In genomic region chr12:112906712-112907414, GRCh38 we compare ENCODE assay signal across 1 cellular context.
TF ChIP-seq lines count a peak whose summit lies in the region.

TSS of gene OAS1 (plus strand) at chr12:112906962. CDS start at chr12:112907040, 78 bp downstream.

TF ChIP-seq in GM12878, 131 proteins besides CTCF, POLR2A, EP300 and RAD21 (continued from another document and continues in another):
- TF ChIP-seq ZNF687 (IDR thresholded peaks at IDR 0.05) (0 out of 2 replicates have a peak, but pooled peaks have one; percentile 46), RBBP5 (conservative IDR thresholded peaks at IDR 0.05) (no peak), DPF2 (IDR thresholded peaks at IDR 0.05) (no peak), MLLT1 (IDR thresholded peaks at IDR 0.05) (peak; percentile 69; the same call in 1 of the 2 replicates), SP1 (IDR thresholded peaks at IDR 0.05; ENCODE audit: low read depth, low read length) (no peak), JUND (IDR thresholded peaks at IDR 0.05; ENCODE audit: low read depth, low read length) (no peak), WRNIP1 (IDR thresholded peaks at IDR 0.05; ENCODE audit: borderline replicate concordance, low read depth, low read length) (0 out of 2 replicates have a peak, but pooled peaks have one; percentile 68), SMAD1 (IDR thresholded peaks at IDR 0.05; ENCODE audit: low read depth, partially characterized antibody) (peak; percentile 65), GATAD2B (conservative IDR thresholded peaks at IDR 0.05; ENCODE audit: low read depth) (0 out of 2 replicates have a peak, but pooled peaks have one; percentile 33), MYC (IDR thresholded peaks at IDR 0.05; ENCODE audit: insufficient read depth, insufficient read length, insufficient replicate concordance, low read length, severe bottlenecking) (no peak), STAT1 (conservative IDR thresholded peaks at IDR 0.05) (0 out of 2 replicates have a peak, but pooled peaks have one; percentile 74), POLR2AphosphoS2 (IDR thresholded peaks at IDR 0.05; ENCODE audit: low read depth, low read length) (peak; percentile 73; the same call in 1 of the 2 replicates), RAD51 (IDR thresholded peaks at IDR 0.05) (no peak), HDGF (IDR thresholded peaks at IDR 0.05) (no peak; the same call in 1 of the 2 replicates), LARP7 (IDR thresholded peaks at IDR 0.05) (no peak), ZBTB11 (CRISPR knock-in tag; IDR thresholded peaks at IDR 0.05) (no peak), YBX1 (IDR thresholded peaks at IDR 0.05) (0 out of 2 replicates have a peak, but pooled peaks have one; percentile 32), BCLAF1 (IDR thresholded peaks at IDR 0.05) (no peak), ETV6 (conservative IDR thresholded peaks at IDR 0.05 in 1 of 2, IDR thresholded peaks at IDR 0.05 in 1 of 2; ENCODE audit: borderline replicate concordance in 1 of 2, low read depth in 1 of 2) (no peak; a peak in 1 of 4 replicates), HSF1 (IDR thresholded peaks at IDR 0.05; ENCODE audit: low read depth, low read length) (no peak), ATF2 (IDR thresholded peaks at IDR 0.05; ENCODE audit: low read length) (no peak), RB1 (IDR thresholded peaks at IDR 0.05; ENCODE audit: borderline replicate concordance) (0 out of 2 replicates have a peak, but pooled peaks have one; percentile 36), BRCA1 (IDR thresholded peaks at IDR 0.05; ENCODE audit: low read depth, low read length) (no peak), CBX5 (IDR thresholded peaks at IDR 0.05; ENCODE audit: low read depth) (no peak), TARDBP (IDR thresholded peaks at IDR 0.05; ENCODE audit: borderline replicate concordance) (no peak), EGR1 (IDR thresholded peaks at IDR 0.05; ENCODE audit: borderline replicate concordance in 1 of 2, low read depth in 2 of 2, low read length in 2 of 2) (no peak), USF2 (IDR thresholded peaks at IDR 0.05; ENCODE audit: borderline replicate concordance, low read depth, low read length) (no peak), SUZ12 (IDR thresholded peaks at IDR 0.05; ENCODE audit: unreplicated experiment) (no peak), SMAD5 (IDR thresholded peaks at IDR 0.05; ENCODE audit: low read depth) (no peak), E4F1 (IDR thresholded peaks at IDR 0.05; ENCODE audit: borderline replicate concordance, partially characterized antibody) (no peak), BCL3 (IDR thresholded peaks at IDR 0.05; ENCODE audit: borderline replicate concordance, insufficient read depth, low read depth, low read length, poor library complexity, severe bottlenecking) (no peak), KAT2A (conservative IDR thresholded peaks at IDR 0.05; ENCODE audit: control insufficient read depth, low read depth, low read length) (no peak), NR2F1 (conservative IDR thresholded peaks at IDR 0.05) (peak; percentile 33; the same call in 1 of the 2 replicates), ZNF274 (IDR thresholded peaks at IDR 0.05; ENCODE audit: insufficient read depth, insufficient read length) (no peak), SPI1 (IDR thresholded peaks at IDR 0.05; ENCODE audit: borderline replicate concordance, insufficient read depth, low read depth, low read length) (peak; percentile 58; the same call in 1 of the 2 replicates), ZNF217 (IDR thresholded peaks at IDR 0.05) (no peak), PAX5 (IDR thresholded peaks at IDR 0.05; ENCODE audit: borderline replicate concordance, low read depth, low read length) (peak; percentile 71), ATF3 (IDR thresholded peaks at IDR 0.05; ENCODE audit: borderline replicate concordance, extremely low read depth, low read depth, low read length) (no peak), TBL1XR1 (IDR thresholded peaks at IDR 0.05; ENCODE audit: low read depth, low read length) (no peak), EED (IDR thresholded peaks at IDR 0.05; ENCODE audit: low read depth) (peak; percentile 22; the same call in 1 of the 2 replicates)
